ENCODE assay signal across 7 cellular contexts in genomic region chr2:113502213-113503093, GRCh38. TPM values are rescaled to one million over a fixed set of nuclear protein-coding genes. Genes with fewer than 3 reads are reported as not detected.
DNase-seq lines count a peak whose midpoint lies in the region; ATAC-seq and TF ChIP-seq lines count a peak whose summit lies in the region.
"Not testable (repeated sequence)": the region's sequence is repeated elsewhere in the genome, so short reads cannot be mapped to it uniquely, and the experiment has no call there.

No MANE protein-coding gene starts in this region.

- H3K9me3 ChIP-seq in MG63, left lung: not testable (repeated sequence)

- H3K27me3 ChIP-seq in MG63, result peaks cover 35% of the 10 kb centered on the region
- peaks cover 0 to 82% of the 10 kb centered on the region in 2 donors for H3K27me3 ChIP-seq in left lung

- H3K4me1 Mint-ChIP-seq in HFFc6 (ENCODE audit: low read depth); activated T-helper 17 cell treated with anti-CD3 and anti-CD28 coated beads, Interleukin-2, amount 50 U/mL, for 72 hours; progenitor cell of endocrine pancreas (ENCODE audit: low read depth): not testable (repeated sequence)

- TF ChIP-seq CTCF in GM13976 (IDR thresholded peaks at IDR 0.05; ENCODE audit: borderline replicate concordance, control extremely low read depth, extremely low read depth, insufficient read depth, missing control alignments); HFFc6 (IDR thresholded peaks at IDR 0.05); left lung (IDR thresholded peaks at IDR 0.05); progenitor cell of endocrine pancreas (IDR thresholded peaks at IDR 0.05; ENCODE audit: unreplicated experiment): not testable (repeated sequence)

- in situ Hi-C loops in GM13976 (cut with MboI; ENCODE audit: low sequenced_read_pairs, unreplicated experiment), result not testable (repeated sequence)

- H3K36me3 ChIP-seq in MG63, left lung: not testable (repeated sequence)

- H3K27ac ChIP-seq in left lung, result not testable (repeated sequence)

- not testable (repeated sequence) for H3K27ac Mint-ChIP-seq in HFFc6; activated T-helper 17 cell treated with anti-CD3 and anti-CD28 coated beads, Interleukin-2, amount 50 U/mL, for 72 hours; progenitor cell of endocrine pancreas

- H3K36me3 Mint-ChIP-seq in HFFc6 (ENCODE audit: low read depth); activated T-helper 17 cell treated with anti-CD3 and anti-CD28 coated beads, Interleukin-2, amount 50 U/mL, for 72 hours (ENCODE audit: low read depth); progenitor cell of endocrine pancreas (ENCODE audit: insufficient read depth): not testable (repeated sequence)

- peaks cover 0 to 30% of the 10 kb centered on the region in 2 donors for H3K4me1 ChIP-seq in left lung

- H3K27me3 Mint-ChIP-seq in HFFc6 (ENCODE audit: insufficient read depth) (peaks cover 13% of the 10 kb centered on the region), progenitor cell of endocrine pancreas (peaks cover 35% of the 10 kb centered on the region)
- H3K27me3 Mint-ChIP-seq in activated T-helper 17 cell treated with anti-CD3 and anti-CD28 coated beads, Interleukin-2, amount 50 U/mL, for 72 hours, result peaks cover 21% of the 10 kb centered on the region

- H3K4me3 ChIP-seq in MG63, result peak overlapping the region; percentile 35
- peak overlapping the region in 1 of 2 donors; percentile 45 for H3K4me3 ChIP-seq in left lung

- intact Hi-C loops in left lung (cut with DNase I), result not testable (repeated sequence)

- H3K4me3 Mint-ChIP-seq in HFFc6 (peak overlapping the region; percentile 53; the same call in 1 of the 2 replicates), progenitor cell of endocrine pancreas (ENCODE audit: low read depth) (peak overlapping the region; percentile 26)
- peak overlapping the region; percentile 66 for H3K4me3 Mint-ChIP-seq in activated T-helper 17 cell treated with anti-CD3 and anti-CD28 coated beads, Interleukin-2, amount 50 U/mL, for 72 hours

- H3K9me3 Mint-ChIP-seq in HFFc6; activated T-helper 17 cell treated with anti-CD3 and anti-CD28 coated beads, Interleukin-2, amount 50 U/mL, for 72 hours; progenitor cell of endocrine pancreas (ENCODE audit: low read depth): not testable (repeated sequence)

- ATAC-seq in activated T-helper 17 cell treated with anti-CD3 and anti-CD28 coated beads, Interleukin-2, amount 50 U/mL, for 72 hours (replicated peaks), result peak; percentile 36
- ATAC-seq in esophagus mucosa, result peak; percentile 23
- ATAC-seq in left lung, result peak; percentile 30

- DNase-seq in GM13976 (ENCODE audit: low spot score), result peak; percentile 3
- DNase-seq in HFFc6; MG63; progenitor cell of endocrine pancreas (ENCODE audit: low spot score, unreplicated experiment): not testable (repeated sequence)
- DNase-seq in left lung, result peak in 1 of 2 donors; percentile 65

RNA-seq across cellular contexts. Expression of gene FOXD4L1, which starts 4.0 kb away (rescaled TPM):
- under 1 TPM in 2 of 6 experiments, not detected in 4; 0.07 to 0.19 TPM for total RNA-seq in HFFc6 (2021; fragmentation: NEBNext Ultra II Directional; extraction: Animal tissue kit (Norgen Biotek cat#: 25700))
- total RNA-seq in MG63 (2014; rRNA removed; shearing (Covaris generic); ENCODE audit: low replicate concordance), result not detected in 2 replicates
- total RNA-seq in activated T-helper 17 cell treated with anti-CD3 and anti-CD28 coated beads, Interleukin-2, amount 50 U/mL, for 72 hours, result under 1 TPM; 0.11 to 0.32 TPM
- total RNA-seq in esophagus mucosa, result 0.16 TPM
- total RNA-seq in left lung, result under 1 TPM; 0.17 to 0.71 TPM
- 0.20 and 0.48 TPM in 2 replicates for total RNA-seq in progenitor cell of endocrine pancreas
